ENCODE assay signal across 26 cellular contexts in genomic region chr13:20990910-20991525, GRCh38.
A peak's percentile ranks its signal among the peaks of the same experiment; 100 is the strongest.
DNase-seq lines count a peak whose midpoint lies in the region; ATAC-seq and TF ChIP-seq lines count a peak whose summit lies in the region.
"Had no signal": no experiment of that assay in that cellular context is flagged by ENCODE, and none has a peak within 500 bp of the region (broad histone marks: within the 10 kb centered on the region; RNA-seq: fewer than 3 reads in every experiment).

No MANE protein-coding gene starts in this region.

- H3K36me3 ChIP-seq in left ventricle myocardium inferior: peaks cover 46% of the 10 kb centered on the region
- H3K36me3 ChIP-seq: neural progenitor cell, uterus had no signal

- peaks cover 34% of the 10 kb centered on the region for H3K4me1 ChIP-seq in left ventricle myocardium inferior
- H3K4me1 ChIP-seq: HAP-1, neural progenitor cell, uterus had no signal

- H3K4me3 Mint-ChIP-seq in activated T-helper 17 cell treated with anti-CD3 and anti-CD28 coated beads, Interleukin-2, amount 50 U/mL, for 72 hours: no peak overlapping the region
- no peak overlapping the region for H3K4me3 Mint-ChIP-seq in progenitor cell of endocrine pancreas (ENCODE audit: low read depth)
- H3K4me3 Mint-ChIP-seq: CD8-positive, alpha-beta memory T cell; neural progenitor cell had no signal

- TF ChIP-seq CTCF in left ventricle myocardium inferior (IDR thresholded peaks at IDR 0.05; ENCODE audit: borderline replicate concordance) (no peak), progenitor cell of endocrine pancreas (IDR thresholded peaks at IDR 0.05; ENCODE audit: unreplicated experiment) (no peak)

- no peak for ATAC-seq in left cardiac atrium
- no peak for ATAC-seq in activated T-helper 17 cell treated with anti-CD3 and anti-CD28 coated beads, Interleukin-2, amount 50 U/mL, for 72 hours (replicated peaks)
- ATAC-seq: SK-N-SH treated with all-trans-retinoic acid at 6 μM for 48 hours had no signal

- H3K4me1 Mint-ChIP-seq in activated T-helper 17 cell treated with anti-CD3 and anti-CD28 coated beads, Interleukin-2, amount 50 U/mL, for 72 hours: peaks cover 19% of the 10 kb centered on the region
- peaks cover 2% of the 10 kb centered on the region for H3K4me1 Mint-ChIP-seq in progenitor cell of endocrine pancreas (ENCODE audit: low read depth)
- H3K4me1 Mint-ChIP-seq: neural progenitor cell had no signal

- intact Hi-C loops in left ventricle myocardium inferior (cut with micrococcal nuclease): no loop called here
- intact Hi-C loops in left cardiac atrium (cut with DNase I): no loop called here
- intact Hi-C loops in head of caudate nucleus (cut with DNase I): no loop called here

- H3K9me3 ChIP-seq in left ventricle myocardium inferior (replicated peaks): no peaks in the 10 kb centered on the region
- H3K9me3 ChIP-seq: A549, HAP-1, sigmoid colon, suprapubic skin, uterus had no signal

- peak overlapping the region; percentile 59 for H3K27ac ChIP-seq in left ventricle myocardium inferior (replicated peaks)
- H3K27ac ChIP-seq: A549, neural progenitor cell, suprapubic skin, uterus had no signal

- H3K4me3 ChIP-seq in left ventricle myocardium inferior: no peak overlapping the region
- H3K4me3 ChIP-seq: A549, HAP-1, neural progenitor cell, sigmoid colon, suprapubic skin, uterus had no signal

- no peaks in the 10 kb centered on the region for H3K9me3 Mint-ChIP-seq in activated T-helper 17 cell treated with anti-CD3 and anti-CD28 coated beads, Interleukin-2, amount 50 U/mL, for 72 hours
- no peaks in the 10 kb centered on the region for H3K9me3 Mint-ChIP-seq in progenitor cell of endocrine pancreas (ENCODE audit: low read depth)
- H3K9me3 Mint-ChIP-seq: CD8-positive, alpha-beta memory T cell; neural progenitor cell had no signal

- peaks cover 15% of the 10 kb centered on the region for H3K36me3 Mint-ChIP-seq in activated T-helper 17 cell treated with anti-CD3 and anti-CD28 coated beads, Interleukin-2, amount 50 U/mL, for 72 hours (ENCODE audit: low read depth)
- H3K36me3 Mint-ChIP-seq in progenitor cell of endocrine pancreas (ENCODE audit: insufficient read depth): peaks cover 26% of the 10 kb centered on the region

- peak overlapping the region; percentile 67 for H3K27ac Mint-ChIP-seq in activated T-helper 17 cell treated with anti-CD3 and anti-CD28 coated beads, Interleukin-2, amount 50 U/mL, for 72 hours
- H3K27ac Mint-ChIP-seq in progenitor cell of endocrine pancreas: no peak overlapping the region

- DNase-seq in left ventricle myocardium inferior (no peak), left cardiac atrium (no peak), islet precursor cell (peak; percentile 49), GM03348 (ENCODE audit: low spot score) (no peak), NCI-H1694 (lab: John Stamatoyannopoulos, UW) (no peak), head of caudate nucleus (no peak), progenitor cell of endocrine pancreas (ENCODE audit: low spot score, unreplicated experiment) (no peak)
- DNase-seq: activated CD4-positive, alpha-beta T cell treated with anti-CD3 and anti-CD28 coated beads for 48 hours; activated gamma-delta T cell; activated T-cell treated with anti-CD3 and anti-CD28 coated beads, Interleukin-2, amount 50 U/mL, for 1 hour; AML-193; caudate nucleus; CD8-positive, alpha-beta memory T cell; dermis blood vessel endothelial cell; DMS153; kidney; NCI-H1436 treated with DMSO at 0.1 percent for 48 hours; sigmoid colon; stimulated activated naive CD4-positive, alpha-beta T cell; uterus had no signal

- no peaks in the 10 kb centered on the region for H3K27me3 Mint-ChIP-seq in activated T-helper 17 cell treated with anti-CD3 and anti-CD28 coated beads, Interleukin-2, amount 50 U/mL, for 72 hours
- H3K27me3 Mint-ChIP-seq in progenitor cell of endocrine pancreas: no peaks in the 10 kb centered on the region

- no peaks in the 10 kb centered on the region for H3K27me3 ChIP-seq in left ventricle myocardium inferior (ENCODE audit: low read depth)
- H3K27me3 ChIP-seq: neural progenitor cell, sigmoid colon, suprapubic skin, uterus had no signal
